ENCODE assay signal across 8 cellular contexts in genomic region chr9:127898433-127899199, GRCh38. TPM values are rescaled to one million over a fixed set of nuclear protein-coding genes. Genes with fewer than 3 reads are reported as not detected.
DNase-seq lines count a peak whose midpoint lies in the region; ATAC-seq and TF ChIP-seq lines count a peak whose summit lies in the region.

No MANE protein-coding gene starts in this region.

- H3K4me3 ChIP-seq in BJ (ENCODE audit: low read depth, low read length) = peak overlapping the region; percentile 79
- peak overlapping the region; percentile 79 for H3K4me3 ChIP-seq in endodermal cell (ENCODE audit: low read length)
- peak overlapping the region; percentile 67 to 77 for H3K4me3 ChIP-seq in mucosa of rectum (ENCODE audit: low read length in 2 of 2)
- peak overlapping the region; percentile 77 to 97 for H3K4me3 ChIP-seq in aorta (ENCODE audit: low read length in 2 of 2)

- CTCF ChIA-PET in BJ (lab: Yijun Ruan, JAX) (interaction anchor here (1.0 to 1.8 kb wide), 4 partner anchors 12 to 29 kb away, joined by 3 to 4 read pairs (median 4); no protein-coding TSS in a partner anchor), T-cell (lab: Charles Lee) (no interaction called here)

- in situ Hi-C loops in G401 (cut with HindIII; ENCODE audit: low sequenced_read_pairs) = no loop called here

- peaks cover 0 to 4% (median 0%) of the 10 kb centered on the region in 3 donors for H3K9me3 Mint-ChIP-seq in T-cell
- H3K9me3 Mint-ChIP-seq in endodermal cell = peaks cover 10% of the 10 kb centered on the region

- TF ChIP-seq CTCF in BJ (IDR thresholded peaks at IDR 0.05; ENCODE audit: insufficient read depth, low read depth, low read length) = no peak
- no peak for TF ChIP-seq CTCF in endodermal cell (conservative IDR thresholded peaks at IDR 0.05)

- H3K9ac ChIP-seq in endodermal cell (ENCODE audit: extremely low read depth, low read length, poor library complexity, severe bottlenecking) = peak overlapping the region; percentile 60
- H3K9ac ChIP-seq in mucosa of rectum (ENCODE audit: low read depth in 1 of 2, low read length in 2 of 2) = peak overlapping the region; percentile 68 to 82

- peaks cover 17% of the 10 kb centered on the region for H3K9me3 ChIP-seq in endodermal cell (ENCODE audit: control insufficient read depth, low read length)
- H3K9me3 ChIP-seq in mucosa of rectum (ENCODE audit: control insufficient read depth in 2 of 2, low read length in 2 of 2) = peaks cover 2 to 6% of the 10 kb centered on the region in 2 donors
- no peaks in the 10 kb centered on the region for H3K9me3 ChIP-seq in aorta (ENCODE audit: control insufficient read depth, low read length)

- intact Hi-C loops in aorta (cut with DNase I) = loop anchor here in 1 of 2 donors (2.0 to 5.0 kb wide), 2 partner anchors 18 to 36 kb away; partner anchors contain the start of gene ST6GALNAC4

- ATAC-seq in T-cell (replicated peaks in 1 of 4) (peak in 3 of 4 experiments; percentile 7 to 8 (median 8)), aorta (ENCODE audit: low FRiP score) (peak; percentile 80)

- 24 to 69% methylated on average over 9 to 41 of the region's 41 CpGs for WGBS in endodermal cell (ENCODE audit: insufficient coverage in 1 of 2, insufficient read length in 1 of 2), 2 experiments
- 6% methylated on average over 34 to 41 of the region's 41 CpGs for WGBS in aorta, 2 donors

- POLR2A ChIA-PET in BJ (lab: Charles Lee) = interaction anchor here (0.8 kb wide), 1 partner anchor 95 kb away, joined by 3 read pairs; no protein-coding TSS in a partner anchor
- POLR2A ChIA-PET in T-cell (lab: Charles Lee) = no interaction called here

- H3K4me1 Mint-ChIP-seq in T-cell (peaks cover 42 to 46% (median 44%) of the 10 kb centered on the region in 3 donors), endodermal cell (peaks cover 10% of the 10 kb centered on the region)

- H3K36me3 ChIP-seq in BJ (ENCODE audit: control insufficient read depth, insufficient read depth, low read length) (peaks cover 25% of the 10 kb centered on the region), endodermal cell (ENCODE audit: control insufficient read depth, insufficient read depth, low read length) (peaks cover 27% of the 10 kb centered on the region), mucosa of rectum (ENCODE audit: control insufficient read depth in 2 of 2, insufficient read depth in 2 of 2, low read length in 2 of 2) (peaks cover 28 to 37% of the 10 kb centered on the region in 2 donors), aorta (ENCODE audit: control insufficient read depth in 1 of 2, insufficient read depth in 2 of 2, low read length in 1 of 2) (peaks cover 0 to 10% of the 10 kb centered on the region in 2 donors)

- H3K27me3 ChIP-seq in BJ (ENCODE audit: control insufficient read depth, insufficient read depth, low read length) (no peaks in the 10 kb centered on the region), endodermal cell (ENCODE audit: control insufficient read depth, insufficient read depth, low read length, poor library complexity, severe bottlenecking) (no peaks in the 10 kb centered on the region), mucosa of rectum (ENCODE audit: control insufficient read depth in 2 of 2, insufficient read depth in 2 of 2, low read length in 2 of 2) (no peaks in the 10 kb centered on the region), aorta (ENCODE audit: control insufficient read depth in 1 of 2, insufficient read depth in 2 of 2, low read length in 1 of 2) (no peaks in the 10 kb centered on the region)

- H3K4me1 ChIP-seq in endodermal cell (ENCODE audit: control insufficient read depth, insufficient read depth, low read length) (peaks cover 4% of the 10 kb centered on the region), mucosa of rectum (ENCODE audit: control insufficient read depth in 2 of 2, insufficient read depth in 2 of 2, low read length in 2 of 2) (peaks cover 28 to 30% of the 10 kb centered on the region in 2 donors), aorta (ENCODE audit: control insufficient read depth in 1 of 2, insufficient read depth in 2 of 2, low read length in 2 of 2) (no peaks in the 10 kb centered on the region)

- no peaks in the 10 kb centered on the region for H3K27me3 Mint-ChIP-seq in T-cell
- H3K27me3 Mint-ChIP-seq in endodermal cell (ENCODE audit: insufficient read depth) = no peaks in the 10 kb centered on the region

- H3K27ac ChIP-seq in endodermal cell (ENCODE audit: low read depth, low read length) = no peak overlapping the region
- H3K27ac ChIP-seq in mucosa of rectum (ENCODE audit: low read depth in 2 of 2, low read length in 2 of 2) = peak overlapping the region; percentile 78 to 83
- H3K27ac ChIP-seq in aorta (ENCODE audit: low read depth in 1 of 2, low read length in 2 of 2) = peak overlapping the region; percentile 92 to 96

- DNase-seq in BJ (ENCODE audit: low read depth) = peak; percentile 63
- DNase-seq in H4 (ENCODE audit: low spot score) = peak; percentile 58
- DNase-seq in T-cell = no peak
- DNase-seq in endodermal cell = peak; percentile 73
- peak; percentile 80 to 87 for DNase-seq in aorta
- DNase-seq in NCI-H345 treated with DMSO at 0.1 percent for 48 hours (lab: John Stamatoyannopoulos, UW; ENCODE audit: unreplicated experiment) = no peak
- no peak for DNase-seq in G401 (ENCODE audit: low spot score)

- H3K4me3 Mint-ChIP-seq in T-cell (peak overlapping the region; percentile 81 to 87 (median 87)), endodermal cell (peak overlapping the region; percentile 77)

- H3K27ac Mint-ChIP-seq in T-cell = peak overlapping the region; percentile 81 to 84
- peak overlapping the region; percentile 77 for H3K27ac Mint-ChIP-seq in endodermal cell

- H3K36me3 Mint-ChIP-seq in T-cell = peaks cover 32% of the 10 kb centered on the region
- H3K36me3 Mint-ChIP-seq in endodermal cell (ENCODE audit: low read depth) = peaks cover 31% of the 10 kb centered on the region

RNA-seq across cellular contexts. Expression of gene ST6GALNAC6, which starts 0.8 kb away (rescaled TPM):
- polyA plus RNA-seq in BJ (2011; rRNA removed) (48.5 and 78.3 TPM in 2 replicates), aorta (100 to 1,000 TPM; 125 to 176 TPM)
- polyA minus RNA-seq in BJ (2011; rRNA and poly(A)+ RNA removed) = 35.8 and 60.1 TPM in 2 replicates
- total RNA-seq in H4 (2014; rRNA removed; shearing (Covaris generic)) = 12.4 and 14.8 TPM in 2 replicates
- total RNA-seq in T-cell (100 to 1,000 TPM in 2 of 5 donors, 10 to 100 TPM in 3; 73.0 to 123 (median 86.3) TPM), endodermal cell (10 to 100 TPM; 42.3 to 44.2 TPM), aorta (100 to 1,000 TPM; 103 to 125 TPM)
- 25.4 TPM for polyA plus RNA-seq in endodermal cell (2013, experiment 1 of 2)
- 26.0 TPM for polyA plus RNA-seq in endodermal cell (2013, experiment 2 of 2)
- 44.8 and 73.0 TPM in 2 replicates for total RNA-seq in G401 (2014; rRNA removed; shearing (Covaris generic))

RNA-seq across cellular contexts. Expression of gene ST6GALNAC4, which starts 18.2 kb away (rescaled TPM):
- polyA plus RNA-seq in BJ (2011; rRNA removed) = 21.4 and 35.5 TPM in 2 replicates
- polyA minus RNA-seq in BJ (2011; rRNA and poly(A)+ RNA removed) = 20.2 and 28.6 TPM in 2 replicates
- total RNA-seq in H4 (2014; rRNA removed; shearing (Covaris generic)) = 5.2 and 12.8 TPM in 2 replicates
- total RNA-seq in T-cell = 10 to 100 TPM; 24.9 to 40.7 (median 35.1) TPM
- 10 to 100 TPM in 1 of 2 donors, 1 to 10 TPM in 1; 8.3 to 12.7 TPM for total RNA-seq in endodermal cell
- polyA plus RNA-seq in endodermal cell (2013, experiment 1 of 2) = 14.6 TPM
- polyA plus RNA-seq in endodermal cell (2013, experiment 2 of 2) = 15.4 TPM
- 10 to 100 TPM; 34.9 to 46.5 TPM for total RNA-seq in aorta
- 10 to 100 TPM; 17.7 to 25.5 TPM for polyA plus RNA-seq in aorta
- total RNA-seq in G401 (2014; rRNA removed; shearing (Covaris generic)) = 31.9 and 32.8 TPM in 2 replicates

RNA-seq across cellular contexts. Expression of gene AK1, which starts 21.1 kb away (rescaled TPM):
- polyA plus RNA-seq in BJ (2011; rRNA removed) (65.1 and 102 TPM in 2 replicates), aorta (100 to 1,000 TPM; 111 to 168 TPM)
- 4.2 and 8.3 TPM in 2 replicates for polyA minus RNA-seq in BJ (2011; rRNA and poly(A)+ RNA removed)
- 25.3 and 45.7 TPM in 2 replicates for total RNA-seq in H4 (2014; rRNA removed; shearing (Covaris generic))
- total RNA-seq in T-cell (10 to 100 TPM; 40.5 to 54.9 (median 50.4) TPM), endodermal cell (10 to 100 TPM; 19.0 to 22.8 TPM), aorta (10 to 100 TPM; 92.4 to 99.5 TPM)
- 58.2 TPM for polyA plus RNA-seq in endodermal cell (2013, experiment 1 of 2)
- polyA plus RNA-seq in endodermal cell (2013, experiment 2 of 2) = 50.8 TPM
- 46.4 and 62.6 TPM in 2 replicates for total RNA-seq in G401 (2014; rRNA removed; shearing (Covaris generic))

RNA-seq across cellular contexts. Expression of gene PIP5KL1, which starts 32.0 kb away (rescaled TPM):
- polyA plus RNA-seq in BJ (2011; rRNA removed) = 1.9 and 2.3 TPM in 2 replicates
- 0.98 and 1.1 TPM in 2 replicates for polyA minus RNA-seq in BJ (2011; rRNA and poly(A)+ RNA removed)
- 0.95 and 2.6 TPM in 2 replicates for total RNA-seq in H4 (2014; rRNA removed; shearing (Covaris generic))
- 1 to 10 TPM in 4 of 5 donors, under 1 TPM in 1; 0.99 to 5.6 (median 2.6) TPM for total RNA-seq in T-cell
- 1 to 10 TPM; 6.6 to 9.3 TPM for total RNA-seq in endodermal cell
- polyA plus RNA-seq in endodermal cell (2013, experiment 1 of 2) = 3.7 TPM
- polyA plus RNA-seq in endodermal cell (2013, experiment 2 of 2) = 3.3 TPM
- 1 to 10 TPM; 3.0 TPM for total RNA-seq in aorta
- 1 to 10 TPM; 1.4 to 4.5 TPM for polyA plus RNA-seq in aorta
- total RNA-seq in G401 (2014; rRNA removed; shearing (Covaris generic)) = 0.68 and 23.4 TPM in 2 replicates

RNA-seq across cellular contexts. Expression of gene DPM2, which starts 39.0 kb away (rescaled TPM):
- polyA plus RNA-seq in BJ (2011; rRNA removed) (35.0 and 55.3 TPM in 2 replicates), aorta (10 to 100 TPM; 18.2 to 22.7 TPM)
- 32.4 and 49.5 TPM in 2 replicates for polyA minus RNA-seq in BJ (2011; rRNA and poly(A)+ RNA removed)
- total RNA-seq in H4 (2014; rRNA removed; shearing (Covaris generic)) = 31.1 and 35.4 TPM in 2 replicates
- total RNA-seq in T-cell (10 to 100 TPM; 32.3 to 66.5 (median 60.5) TPM), endodermal cell (10 to 100 TPM; 45.7 TPM), aorta (10 to 100 TPM; 20.0 to 26.3 TPM)
- 39.5 TPM for polyA plus RNA-seq in endodermal cell (2013, experiment 1 of 2)
- polyA plus RNA-seq in endodermal cell (2013, experiment 2 of 2) = 35.1 TPM
- total RNA-seq in G401 (2014; rRNA removed; shearing (Covaris generic)) = 17.1 and 39.0 TPM in 2 replicates

Comparison
In these comparisons a context has a peak if more than half of its experiments do, and no peak if none do; other contexts are left out.
1. DNase-seq: peak in BJ (single experiment), H4 (single experiment), endodermal cell (single experiment) and aorta (2 of 2); none in T-cell (0 of 34), NCI-H345 treated with DMSO at 0.1 percent for 48 hours (single experiment) and G401 (single experiment).
2. Peak in every context shown above with its lines, with median percentiles within 50 percentile points of each other: H3K4me3 ChIP-seq.